1 cellular context compared by ENCODE assay signal in genomic region chr17:29179232-29180036, GRCh38.
A peak's percentile ranks its signal among the peaks of the same experiment; 100 is the strongest.
TF ChIP-seq lines count a peak whose summit lies in the region.

No MANE protein-coding gene starts in this region.

TF ChIP-seq in K562, 482 proteins besides CTCF, POLR2A, EP300 and RAD21 (continued from another document and continues in another):
- TF ChIP-seq MGA (IDR thresholded peaks at IDR 0.05) (no peak), ZNF561 (CRISPR knock-in tag; conservative IDR thresholded peaks at IDR 0.05) (no peak), STAG1 (CRISPR knock-in tag; IDR thresholded peaks at IDR 0.05; ENCODE audit: borderline replicate concordance) (no peak), PHB (CRISPR knock-in tag; IDR thresholded peaks at IDR 0.05) (no peak), THRB (CRISPR knock-in tag; conservative IDR thresholded peaks at IDR 0.05) (no peak), XRCC4 (IDR thresholded peaks at IDR 0.05; ENCODE audit: extremely low read depth, insufficient read depth, insufficient read length) (no peak), ZNF507 (tag; conservative IDR thresholded peaks at IDR 0.05) (no peak), EGR1 (conservative IDR thresholded peaks at IDR 0.05) (peak; percentile 84), MAX (CRISPR knock-in tag; IDR thresholded peaks at IDR 0.05) (peak; percentile 83), TCF7 (IDR thresholded peaks at IDR 0.05; ENCODE audit: borderline replicate concordance) (peak; percentile 77; the same call in 1 of the 2 replicates), ZNF124 (CRISPR knock-in tag; IDR thresholded peaks at IDR 0.05) (no peak), MEF2A (IDR thresholded peaks at IDR 0.05; ENCODE audit: control insufficient read depth, low read depth, low read length) (no peak), ZNF609 (CRISPR knock-in tag; IDR thresholded peaks at IDR 0.05; ENCODE audit: borderline replicate concordance) (no peak), RBM25 (IDR thresholded peaks at IDR 0.05; ENCODE audit: low read depth, low read length, severe bottlenecking) (no peak), AFF1 (IDR thresholded peaks at IDR 0.05; ENCODE audit: low read depth in 1 of 2, partially characterized antibody in 2 of 2) (no peak), ZNF224 (CRISPR knock-in tag; IDR thresholded peaks at IDR 0.05) (no peak), ZBED1 (IDR thresholded peaks at IDR 0.05) (no peak), MXI1 (IDR thresholded peaks at IDR 0.05; ENCODE audit: low read depth, low read length) (peak; percentile 85), KLF10 (CRISPR knock-in tag; IDR thresholded peaks at IDR 0.05) (no peak), ZNF589 (CRISPR knock-in tag; IDR thresholded peaks at IDR 0.05; ENCODE audit: low read depth) (no peak), ZNF239 (CRISPR knock-in tag; IDR thresholded peaks at IDR 0.05) (no peak), ZNF76 (CRISPR knock-in tag; IDR thresholded peaks at IDR 0.05; ENCODE audit: borderline replicate concordance) (no peak), CEBPG (CRISPR knock-in tag; IDR thresholded peaks at IDR 0.05) (no peak), CEBPG (tag; conservative IDR thresholded peaks at IDR 0.05 in 1 of 2, IDR thresholded peaks at IDR 0.05 in 1 of 2) (no peak), ELF4 (CRISPR knock-in tag; IDR thresholded peaks at IDR 0.05) (no peak), NR2C1 (IDR thresholded peaks at IDR 0.05) (no peak; the same call in 1 of the 2 replicates), NR2C1 (tag; IDR thresholded peaks at IDR 0.05) (no peak), GABPB1 (CRISPR knock-in tag; IDR thresholded peaks at IDR 0.05) (no peak), C11orf30 (IDR thresholded peaks at IDR 0.05; ENCODE audit: low read depth) (no peak), STAT5B (CRISPR knock-in tag; IDR thresholded peaks at IDR 0.05) (no peak), TAF7 (tag; IDR thresholded peaks at IDR 0.05) (no peak), DIDO1 (tag; IDR thresholded peaks at IDR 0.05; ENCODE audit: low read depth) (no peak), HBP1 (CRISPR knock-in tag; IDR thresholded peaks at IDR 0.05) (peak; percentile 43; the same call in 1 of the 2 replicates), CCAR2 (IDR thresholded peaks at IDR 0.05; ENCODE audit: low read depth, low read length) (no peak)
